In the genomic region with DNA sequence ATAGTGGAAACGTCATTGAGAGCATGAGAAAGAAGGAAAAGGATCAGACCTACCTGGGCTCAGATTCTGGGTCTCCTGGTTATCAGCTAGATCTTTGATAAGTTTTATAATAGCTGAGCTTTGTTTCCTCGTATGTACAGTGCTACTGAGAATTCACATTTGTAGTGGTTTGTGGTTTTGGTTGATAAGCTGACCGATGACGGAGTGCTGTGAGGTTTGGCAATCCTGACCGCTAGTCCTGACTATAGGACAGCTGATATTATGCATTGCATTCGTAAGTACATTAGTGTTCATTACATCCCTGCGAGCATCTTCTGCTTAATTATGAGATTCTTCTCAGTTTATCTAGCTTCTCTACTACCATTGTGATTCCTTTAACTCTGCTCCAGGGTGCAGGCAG, we compare ENCODE assay signal across 11 cellular contexts.
DNase-seq lines count a peak whose midpoint lies in the region; ATAC-seq lines count a peak whose summit lies in the region.
"Had no signal": no experiment of that assay in that cellular context is flagged by ENCODE, and none has a peak within 500 bp of the region (broad histone marks: within the 10 kb centered on the region; RNA-seq: fewer than 3 reads in every experiment).

No MANE protein-coding gene starts in this region.

- ATAC-seq in GM18520 (IDR thresholded peaks at IDR 0.05; ENCODE audit: unreplicated experiment) (peak; percentile 53), HG03196 (IDR thresholded peaks at IDR 0.05; ENCODE audit: unreplicated experiment) (peak; percentile 36)

- DNase-seq in SKM-1 (lab: John Stamatoyannopoulos, UW; ENCODE audit: unreplicated experiment) (peak; percentile 14), myocyte (ENCODE audit: low read depth) (peak; percentile 50), anterior cingulate cortex (lab: John Stamatoyannopoulos, UW) (no peak), UCSD-AML1 (lab: John Stamatoyannopoulos, UW; ENCODE audit: unreplicated experiment) (no peak)
- DNase-seq in stimulated activated CD4-positive, alpha-beta T cell treated with anti-CD3 and anti-CD28 coated beads, Interleukin-12 subunit alpha, Interleukin-12 subunit beta, amount 100 ng/mL, for 4 hours, result no peak
- no peak for DNase-seq in activated T-cell treated with anti-CD3 and anti-CD28 coated beads, Interleukin-2, amount 50 U/mL, for 1 hour
- DNase-seq: aorta, NCI-H748 treated with DMSO at 0.1 percent for 48 hours, thyroid gland had no signal

Comparison
In these comparisons a context has a peak if more than half of its experiments do, and no peak if none do; other contexts are left out.
1. DNase-seq: peak in SKM-1 (single experiment) and myocyte (single experiment); none in stimulated activated CD4-positive, alpha-beta T cell treated with anti-CD3 and anti-CD28 coated beads, Interleukin-12 subunit alpha, Interleukin-12 subunit beta, amount 100 ng/mL, for 4 hours (single experiment), activated T-cell treated with anti-CD3 and anti-CD28 coated beads, Interleukin-2, amount 50 U/mL, for 1 hour (single experiment), anterior cingulate cortex (0 of 58) and UCSD-AML1 (single experiment).